1 cellular context compared by ENCODE assay signal in the genomic region with DNA sequence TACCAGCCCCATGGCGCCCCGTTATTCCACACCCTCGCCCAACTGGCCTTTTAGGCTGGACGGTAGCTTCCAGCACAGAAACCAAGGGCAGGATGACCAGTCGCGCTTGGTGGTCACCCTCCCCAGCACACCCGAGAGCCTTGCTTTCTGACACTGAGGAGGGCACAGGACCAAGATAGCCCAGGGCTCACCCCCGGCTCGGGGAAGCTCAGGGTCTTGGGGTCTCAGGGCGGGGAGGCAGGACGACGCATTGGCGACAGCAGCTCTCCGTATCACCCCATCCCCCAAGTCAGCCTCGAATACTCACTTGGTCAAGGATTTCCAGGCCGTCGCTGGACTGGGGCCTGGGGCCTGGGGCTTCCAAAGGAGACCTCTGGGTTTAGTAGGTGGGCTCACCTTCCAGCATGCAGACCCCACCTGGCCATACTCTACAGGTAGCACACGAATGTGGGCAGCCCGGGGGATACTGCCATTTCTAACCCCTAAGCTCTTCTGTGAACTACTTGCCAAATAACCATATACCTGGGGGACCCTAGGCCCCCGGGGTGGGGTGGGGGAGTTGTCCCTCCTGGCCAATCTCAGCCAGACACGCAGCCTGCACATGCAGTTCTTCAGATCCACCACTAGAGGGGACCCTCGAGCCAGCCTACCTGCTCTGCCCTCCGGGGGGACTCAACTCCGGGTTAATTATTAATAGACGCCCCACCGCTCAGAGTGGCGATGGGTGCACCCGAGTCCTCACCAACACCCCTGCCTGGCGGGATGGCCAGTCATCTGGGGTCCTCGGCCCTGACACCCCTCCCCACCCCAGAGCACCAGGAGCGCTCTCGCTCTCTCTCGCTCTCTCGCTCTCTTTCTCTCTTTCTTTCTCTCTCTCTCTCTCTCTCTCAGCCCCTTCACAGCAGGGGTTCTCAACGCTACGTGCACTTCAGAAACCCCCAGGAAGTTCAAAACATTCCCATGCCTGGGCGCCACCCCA.
TF ChIP-seq lines count a peak whose summit lies in the region.

No MANE protein-coding gene starts in this region.

TF ChIP-seq in HEK293, 187 proteins besides CTCF, POLR2A, EP300 and RAD21 (continued from another document and continues in another):
- TF ChIP-seq, protein P1, sequence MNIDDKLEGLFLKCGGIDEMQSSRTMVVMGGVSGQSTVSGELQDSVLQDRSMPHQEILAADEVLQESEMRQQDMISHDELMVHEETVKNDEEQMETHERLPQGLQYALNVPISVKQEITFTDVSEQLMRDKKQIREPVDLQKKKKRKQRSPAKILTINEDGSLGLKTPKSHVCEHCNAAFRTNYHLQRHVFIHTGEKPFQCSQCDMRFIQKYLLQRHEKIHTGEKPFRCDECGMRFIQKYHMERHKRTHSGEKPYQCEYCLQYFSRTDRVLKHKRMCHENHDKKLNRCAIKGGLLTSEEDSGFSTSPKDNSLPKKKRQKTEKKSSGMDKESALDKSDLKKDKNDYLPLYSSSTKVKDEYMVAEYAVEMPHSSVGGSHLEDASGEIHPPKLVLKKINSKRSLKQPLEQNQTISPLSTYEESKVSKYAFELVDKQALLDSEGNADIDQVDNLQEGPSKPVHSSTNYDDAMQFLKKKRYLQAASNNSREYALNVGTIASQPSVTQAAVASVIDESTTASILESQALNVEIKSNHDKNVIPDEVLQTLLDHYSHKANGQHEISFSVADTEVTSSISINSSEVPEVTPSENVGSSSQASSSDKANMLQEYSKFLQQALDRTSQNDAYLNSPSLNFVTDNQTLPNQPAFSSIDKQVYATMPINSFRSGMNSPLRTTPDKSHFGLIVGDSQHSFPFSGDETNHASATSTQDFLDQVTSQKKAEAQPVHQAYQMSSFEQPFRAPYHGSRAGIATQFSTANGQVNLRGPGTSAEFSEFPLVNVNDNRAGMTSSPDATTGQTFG (tag by site-specific recombination; IDR thresholded peaks at IDR 0.05; ENCODE audit: borderline replicate concordance): no peak
- TF ChIP-seq ZNF555 (tag by site-specific recombination; conservative IDR thresholded peaks at IDR 0.05): no peak
- TF ChIP-seq, protein P2, sequence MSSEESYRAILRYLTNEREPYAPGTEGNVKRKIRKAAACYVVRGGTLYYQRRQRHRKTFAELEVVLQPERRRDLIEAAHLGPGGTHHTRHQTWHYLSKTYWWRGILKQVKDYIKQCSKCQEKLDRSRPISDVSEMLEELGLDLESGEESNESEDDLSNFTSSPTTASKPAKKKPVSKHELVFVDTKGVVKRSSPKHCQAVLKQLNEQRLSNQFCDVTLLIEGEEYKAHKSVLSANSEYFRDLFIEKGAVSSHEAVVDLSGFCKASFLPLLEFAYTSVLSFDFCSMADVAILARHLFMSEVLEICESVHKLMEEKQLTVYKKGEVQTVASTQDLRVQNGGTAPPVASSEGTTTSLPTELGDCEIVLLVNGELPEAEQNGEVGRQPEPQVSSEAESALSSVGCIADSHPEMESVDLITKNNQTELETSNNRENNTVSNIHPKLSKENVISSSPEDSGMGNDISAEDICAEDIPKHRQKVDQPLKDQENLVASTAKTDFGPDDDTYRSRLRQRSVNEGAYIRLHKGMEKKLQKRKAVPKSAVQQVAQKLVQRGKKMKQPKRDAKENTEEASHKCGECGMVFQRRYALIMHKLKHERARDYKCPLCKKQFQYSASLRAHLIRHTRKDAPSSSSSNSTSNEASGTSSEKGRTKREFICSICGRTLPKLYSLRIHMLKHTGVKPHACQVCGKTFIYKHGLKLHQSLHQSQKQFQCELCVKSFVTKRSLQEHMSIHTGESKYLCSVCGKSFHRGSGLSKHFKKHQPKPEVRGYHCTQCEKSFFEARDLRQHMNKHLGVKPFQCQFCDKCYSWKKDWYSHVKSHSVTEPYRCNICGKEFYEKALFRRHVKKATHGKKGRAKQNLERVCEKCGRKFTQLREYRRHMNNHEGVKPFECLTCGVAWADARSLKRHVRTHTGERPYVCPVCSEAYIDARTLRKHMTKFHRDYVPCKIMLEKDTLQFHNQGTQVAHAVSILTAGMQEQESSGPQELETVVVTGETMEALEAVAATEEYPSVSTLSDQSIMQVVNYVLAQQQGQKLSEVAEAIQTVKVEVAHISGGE (tag by site-specific recombination; conservative IDR thresholded peaks at IDR 0.05; ENCODE audit: low read depth): no peak
- TF ChIP-seq YY1 (tag by site-specific recombination; IDR thresholded peaks at IDR 0.05): no peak
- TF ChIP-seq ZNF521 (tag by site-specific recombination; IDR thresholded peaks at IDR 0.05): no peak
- TF ChIP-seq, protein P3, sequence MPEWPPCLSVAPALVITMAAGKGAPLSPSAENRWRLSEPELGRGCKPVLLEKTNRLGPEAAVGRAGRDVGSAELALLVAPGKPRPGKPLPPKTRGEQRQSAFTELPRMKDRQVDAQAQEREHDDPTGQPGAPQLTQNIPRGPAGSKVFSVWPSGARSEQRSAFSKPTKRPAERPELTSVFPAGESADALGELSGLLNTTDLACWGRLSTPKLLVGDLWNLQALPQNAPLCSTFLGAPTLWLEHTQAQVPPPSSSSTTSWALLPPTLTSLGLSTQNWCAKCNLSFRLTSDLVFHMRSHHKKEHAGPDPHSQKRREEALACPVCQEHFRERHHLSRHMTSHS (tag by site-specific recombination; IDR thresholded peaks at IDR 0.05): no peak
- TF ChIP-seq, protein P4, sequence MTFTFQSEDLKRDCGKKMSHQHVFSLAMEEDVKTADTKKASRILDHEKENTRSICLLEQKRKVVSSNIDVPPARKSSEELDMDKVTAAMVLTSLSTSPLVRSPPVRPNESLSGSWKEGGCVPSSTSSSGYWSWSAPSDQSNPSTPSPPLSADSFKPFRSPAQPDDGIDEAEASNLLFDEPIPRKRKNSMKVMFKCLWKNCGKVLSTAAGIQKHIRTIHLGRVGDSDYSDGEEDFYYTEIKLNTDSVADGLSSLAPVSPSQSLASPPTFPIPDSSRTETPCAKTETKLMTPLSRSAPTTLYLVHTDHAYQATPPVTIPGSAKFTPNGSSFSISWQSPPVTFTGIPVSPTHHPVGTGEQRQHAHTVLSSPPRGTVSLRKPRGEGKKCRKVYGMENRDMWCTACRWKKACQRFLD (tag by site-specific recombination; IDR thresholded peaks at IDR 0.05): no peak
- TF ChIP-seq GLI2 (tag by site-specific recombination; IDR thresholded peaks at IDR 0.05; ENCODE audit: borderline replicate concordance, low read depth): no peak
- TF ChIP-seq, protein P5, sequence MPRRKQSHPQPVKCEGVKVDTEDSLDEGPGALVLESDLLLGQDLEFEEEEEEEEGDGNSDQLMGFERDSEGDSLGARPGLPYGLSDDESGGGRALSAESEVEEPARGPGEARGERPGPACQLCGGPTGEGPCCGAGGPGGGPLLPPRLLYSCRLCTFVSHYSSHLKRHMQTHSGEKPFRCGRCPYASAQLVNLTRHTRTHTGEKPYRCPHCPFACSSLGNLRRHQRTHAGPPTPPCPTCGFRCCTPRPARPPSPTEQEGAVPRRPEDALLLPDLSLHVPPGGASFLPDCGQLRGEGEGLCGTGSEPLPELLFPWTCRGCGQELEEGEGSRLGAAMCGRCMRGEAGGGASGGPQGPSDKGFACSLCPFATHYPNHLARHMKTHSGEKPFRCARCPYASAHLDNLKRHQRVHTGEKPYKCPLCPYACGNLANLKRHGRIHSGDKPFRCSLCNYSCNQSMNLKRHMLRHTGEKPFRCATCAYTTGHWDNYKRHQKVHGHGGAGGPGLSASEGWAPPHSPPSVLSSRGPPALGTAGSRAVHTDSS (tag by site-specific recombination; IDR thresholded peaks at IDR 0.05): no peak
- TF ChIP-seq, protein P6, sequence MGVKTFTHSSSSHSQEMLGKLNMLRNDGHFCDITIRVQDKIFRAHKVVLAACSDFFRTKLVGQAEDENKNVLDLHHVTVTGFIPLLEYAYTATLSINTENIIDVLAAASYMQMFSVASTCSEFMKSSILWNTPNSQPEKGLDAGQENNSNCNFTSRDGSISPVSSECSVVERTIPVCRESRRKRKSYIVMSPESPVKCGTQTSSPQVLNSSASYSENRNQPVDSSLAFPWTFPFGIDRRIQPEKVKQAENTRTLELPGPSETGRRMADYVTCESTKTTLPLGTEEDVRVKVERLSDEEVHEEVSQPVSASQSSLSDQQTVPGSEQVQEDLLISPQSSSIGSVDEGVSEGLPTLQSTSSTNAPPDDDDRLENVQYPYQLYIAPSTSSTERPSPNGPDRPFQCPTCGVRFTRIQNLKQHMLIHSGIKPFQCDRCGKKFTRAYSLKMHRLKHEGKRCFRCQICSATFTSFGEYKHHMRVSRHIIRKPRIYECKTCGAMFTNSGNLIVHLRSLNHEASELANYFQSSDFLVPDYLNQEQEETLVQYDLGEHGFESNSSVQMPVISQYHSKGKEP (tag by site-specific recombination; IDR thresholded peaks at IDR 0.05): no peak
- TF ChIP-seq ZSCAN23 (tag by site-specific recombination; IDR thresholded peaks at IDR 0.05): no peak
- peak; percentile 98 for TF ChIP-seq KLF10 (tag by site-specific recombination; IDR thresholded peaks at IDR 0.05)
- no peak for TF ChIP-seq ZNF114 (tag by site-specific recombination; IDR thresholded peaks at IDR 0.05)
- TF ChIP-seq, protein P7, sequence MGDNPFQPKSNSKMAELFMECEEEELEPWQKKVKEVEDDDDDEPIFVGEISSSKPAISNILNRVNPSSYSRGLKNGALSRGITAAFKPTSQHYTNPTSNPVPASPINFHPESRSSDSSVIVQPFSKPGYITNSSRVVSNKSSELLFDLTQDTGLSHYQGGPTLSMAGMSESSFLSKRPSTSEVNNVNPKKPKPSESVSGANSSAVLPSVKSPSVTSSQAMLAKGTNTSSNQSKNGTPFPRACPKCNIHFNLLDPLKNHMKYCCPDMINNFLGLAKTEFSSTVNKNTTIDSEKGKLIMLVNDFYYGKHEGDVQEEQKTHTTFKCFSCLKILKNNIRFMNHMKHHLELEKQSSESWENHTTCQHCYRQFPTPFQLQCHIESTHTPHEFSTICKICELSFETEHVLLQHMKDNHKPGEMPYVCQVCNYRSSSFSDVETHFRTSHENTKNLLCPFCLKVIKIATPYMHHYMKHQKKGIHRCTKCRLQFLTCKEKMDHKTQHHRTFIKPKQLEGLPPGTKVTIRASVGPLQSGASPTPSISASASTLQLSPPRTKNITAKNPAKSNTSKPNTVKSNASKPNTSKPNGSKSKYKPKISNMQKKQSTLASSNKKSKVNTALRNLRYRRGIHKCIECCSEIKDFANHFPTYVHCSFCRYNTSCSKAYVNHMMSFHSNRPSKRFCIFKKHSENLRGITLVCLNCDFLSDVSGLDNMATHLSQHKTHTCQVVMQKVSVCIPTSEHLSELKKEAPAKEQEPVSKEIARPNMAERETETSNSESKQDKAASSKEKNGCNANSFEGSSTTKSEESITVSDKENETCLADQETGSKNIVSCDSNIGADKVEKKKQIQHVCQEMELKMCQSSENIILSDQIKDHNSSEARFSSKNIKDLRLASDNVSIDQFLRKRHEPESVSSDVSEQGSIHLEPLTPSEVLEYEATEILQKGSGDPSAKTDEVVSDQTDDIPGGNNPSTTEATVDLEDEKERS (tag by site-specific recombination; IDR thresholded peaks at IDR 0.05): no peak
- TF ChIP-seq, protein P8, sequence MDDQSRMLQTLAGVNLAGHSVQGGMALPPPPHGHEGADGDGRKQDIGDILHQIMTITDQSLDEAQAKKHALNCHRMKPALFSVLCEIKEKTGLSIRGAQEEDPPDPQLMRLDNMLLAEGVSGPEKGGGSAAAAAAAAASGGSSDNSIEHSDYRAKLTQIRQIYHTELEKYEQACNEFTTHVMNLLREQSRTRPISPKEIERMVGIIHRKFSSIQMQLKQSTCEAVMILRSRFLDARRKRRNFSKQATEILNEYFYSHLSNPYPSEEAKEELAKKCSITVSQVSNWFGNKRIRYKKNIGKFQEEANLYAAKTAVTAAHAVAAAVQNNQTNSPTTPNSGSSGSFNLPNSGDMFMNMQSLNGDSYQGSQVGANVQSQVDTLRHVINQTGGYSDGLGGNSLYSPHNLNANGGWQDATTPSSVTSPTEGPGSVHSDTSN (CRISPR knock-in tag; IDR thresholded peaks at IDR 0.05): no peak
- TF ChIP-seq, protein P9, sequence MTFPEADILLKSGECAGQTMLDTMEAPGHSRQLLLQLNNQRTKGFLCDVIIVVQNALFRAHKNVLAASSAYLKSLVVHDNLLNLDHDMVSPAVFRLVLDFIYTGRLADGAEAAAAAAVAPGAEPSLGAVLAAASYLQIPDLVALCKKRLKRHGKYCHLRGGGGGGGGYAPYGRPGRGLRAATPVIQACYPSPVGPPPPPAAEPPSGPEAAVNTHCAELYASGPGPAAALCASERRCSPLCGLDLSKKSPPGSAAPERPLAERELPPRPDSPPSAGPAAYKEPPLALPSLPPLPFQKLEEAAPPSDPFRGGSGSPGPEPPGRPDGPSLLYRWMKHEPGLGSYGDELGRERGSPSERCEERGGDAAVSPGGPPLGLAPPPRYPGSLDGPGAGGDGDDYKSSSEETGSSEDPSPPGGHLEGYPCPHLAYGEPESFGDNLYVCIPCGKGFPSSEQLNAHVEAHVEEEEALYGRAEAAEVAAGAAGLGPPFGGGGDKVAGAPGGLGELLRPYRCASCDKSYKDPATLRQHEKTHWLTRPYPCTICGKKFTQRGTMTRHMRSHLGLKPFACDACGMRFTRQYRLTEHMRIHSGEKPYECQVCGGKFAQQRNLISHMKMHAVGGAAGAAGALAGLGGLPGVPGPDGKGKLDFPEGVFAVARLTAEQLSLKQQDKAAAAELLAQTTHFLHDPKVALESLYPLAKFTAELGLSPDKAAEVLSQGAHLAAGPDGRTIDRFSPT (tag by site-specific recombination; IDR thresholded peaks at IDR 0.05): peak; percentile 57; the same call in 1 of the 2 replicates
- no peak for TF ChIP-seq ZNF221 (tag by site-specific recombination; IDR thresholded peaks at IDR 0.05; ENCODE audit: borderline replicate concordance)
- TF ChIP-seq ZEB2 (tag by site-specific recombination; IDR thresholded peaks at IDR 0.05): no peak
- TF ChIP-seq ZFP69B (tag by site-specific recombination; IDR thresholded peaks at IDR 0.05): no peak
- TF ChIP-seq ZNF366 (tag by site-specific recombination; conservative IDR thresholded peaks at IDR 0.05): peak; percentile 81
- TF ChIP-seq ZNF426 (tag by site-specific recombination; IDR thresholded peaks at IDR 0.05): no peak
- TF ChIP-seq, protein P10, sequence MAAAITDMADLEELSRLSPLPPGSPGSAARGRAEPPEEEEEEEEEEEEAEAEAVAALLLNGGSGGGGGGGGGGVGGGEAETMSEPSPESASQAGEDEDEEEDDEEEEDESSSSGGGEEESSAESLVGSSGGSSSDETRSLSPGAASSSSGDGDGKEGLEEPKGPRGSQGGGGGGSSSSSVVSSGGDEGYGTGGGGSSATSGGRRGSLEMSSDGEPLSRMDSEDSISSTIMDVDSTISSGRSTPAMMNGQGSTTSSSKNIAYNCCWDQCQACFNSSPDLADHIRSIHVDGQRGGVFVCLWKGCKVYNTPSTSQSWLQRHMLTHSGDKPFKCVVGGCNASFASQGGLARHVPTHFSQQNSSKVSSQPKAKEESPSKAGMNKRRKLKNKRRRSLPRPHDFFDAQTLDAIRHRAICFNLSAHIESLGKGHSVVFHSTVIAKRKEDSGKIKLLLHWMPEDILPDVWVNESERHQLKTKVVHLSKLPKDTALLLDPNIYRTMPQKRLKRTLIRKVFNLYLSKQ (tag by site-specific recombination; IDR thresholded peaks at IDR 0.05; ENCODE audit: borderline replicate concordance): no peak
- no peak for TF ChIP-seq ZNF214 (tag by site-specific recombination; IDR thresholded peaks at IDR 0.05; ENCODE audit: borderline replicate concordance)
